Comparison of ENCODE assay signal across 15 cellular contexts in genomic region chr2:218891275-218892135, GRCh38. TPM values are rescaled to one million over a fixed set of nuclear protein-coding genes. Genes with fewer than 3 reads are reported as not detected.
A peak's percentile ranks its signal among the peaks of the same experiment; 100 is the strongest.
DNase-seq lines count a peak whose midpoint lies in the region; ATAC-seq and TF ChIP-seq lines count a peak whose summit lies in the region.
"Had no signal": no experiment of that assay in that cellular context is flagged by ENCODE, and none has a peak within 500 bp of the region (broad histone marks: within the 10 kb centered on the region; RNA-seq: fewer than 3 reads in every experiment).

No MANE protein-coding gene starts in this region.

- no peak overlapping the region for H2BK20ac ChIP-seq in IMR-90 (ENCODE audit: low read depth, low read length)

- TF ChIP-seq POLR2A in IMR-90 (IDR thresholded peaks at IDR 0.05; ENCODE audit: low read depth, low read length), result no peak

- peaks cover 45% of the 10 kb centered on the region for H3K4me1 ChIP-seq in CD8-positive, alpha-beta memory T cell (ENCODE audit: insufficient read depth, low read length)
- peaks cover 5% of the 10 kb centered on the region; the same call in 1 of the 2 replicates for H3K4me1 ChIP-seq in IMR-90 (ENCODE audit: control insufficient read depth, insufficient read depth, low read length)

- no peaks in the 10 kb centered on the region for H3K79me1 ChIP-seq in IMR-90 (ENCODE audit: low read depth in 1 of 2, low read length in 2 of 2)

- CTCF ChIA-PET in CD8-positive, alpha-beta memory T cell (lab: Charles Lee), result interaction anchor here (0.8 to 15.8 kb wide), 3 partner anchors 13 to 181 kb away, joined by 3 to 1010 read pairs (median 6); partner anchors contain the start of genes TTLL4 and WNT10A
- CTCF ChIA-PET in IMR-90 (lab: Yijun Ruan, JAX), result interaction anchor here (0.9 kb wide), 1 partner anchor 15 kb away, joined by 3 read pairs; no protein-coding TSS in a partner anchor

- no peak for DNase-seq in CD8-positive, alpha-beta memory T cell
- DNase-seq in IMR-90, result no peak
- DNase-seq in activated naive CD8-positive, alpha-beta T cell treated with anti-CD3 and anti-CD28 coated beads for 36 hours, result no peak
- no peak for DNase-seq in DMS79 treated with DMSO at 0.1 percent for 48 hours (lab: John Stamatoyannopoulos, UW)
- DNase-seq: left ventricle myocardium inferior; NCI-H2029; NCI-H748 treated with DMSO at 0.1 percent for 48 hours; stimulated activated CD4-positive, alpha-beta T cell treated with anti-CD3 and anti-CD28 coated beads, Interleukin-4, amount 100 ng/mL, for 4 hours; uterus had no signal

- H3K36me3 Mint-ChIP-seq in CD8-positive, alpha-beta memory T cell, result peaks cover 0 to 2% (median 0%) of the 10 kb centered on the region in 3 donors
- peaks cover 10% of the 10 kb centered on the region for H3K36me3 Mint-ChIP-seq in activated naive CD8-positive, alpha-beta T cell treated with anti-CD3 and anti-CD28 coated beads for 36 hours
- no peaks in the 10 kb centered on the region for H3K36me3 Mint-ChIP-seq in nephron (ENCODE audit: low read depth)

- peak overlapping the region in 4 of 7 donors; percentile 51 to 69 (median 60) for H3K4me3 Mint-ChIP-seq in CD8-positive, alpha-beta memory T cell
- peak overlapping the region; percentile 44 for H3K4me3 Mint-ChIP-seq in activated naive CD8-positive, alpha-beta T cell treated with anti-CD3 and anti-CD28 coated beads for 36 hours
- peak overlapping the region; percentile 49 to 69 (median 60) for H3K4me3 Mint-ChIP-seq in nephron

- no peak overlapping the region for H3K4me2 ChIP-seq in IMR-90 (ENCODE audit: low read depth, low read length)

- H3K9me3 ChIP-seq in CD8-positive, alpha-beta memory T cell (ENCODE audit: low read length), result no peaks in the 10 kb centered on the region
- H3K9me3 ChIP-seq in IMR-90 (ENCODE audit: control insufficient read depth, insufficient read depth, low read length), result no peaks in the 10 kb centered on the region; the same call in 1 of the 2 replicates
- H3K9me3 ChIP-seq: left ventricle myocardium inferior, uterus had no signal

- H3K27ac ChIP-seq in CD8-positive, alpha-beta memory T cell (ENCODE audit: low read depth, low read length), result no peak overlapping the region
- no peak overlapping the region for H3K27ac ChIP-seq in IMR-90 (ENCODE audit: insufficient read depth, low read length)
- H3K27ac ChIP-seq: HL-60, left ventricle myocardium inferior, uterus had no signal

- no peak overlapping the region for H4K91ac ChIP-seq in IMR-90 (ENCODE audit: insufficient read depth, low read depth, low read length)

- H2BK5ac ChIP-seq in IMR-90 (ENCODE audit: low read depth, low read length, poor library complexity, severe bottlenecking), result no peak overlapping the region

- no peak for TF ChIP-seq CTCF in IMR-90 (conservative IDR thresholded peaks at IDR 0.05; ENCODE audit: low read depth, low read length)
- TF ChIP-seq CTCF in nephron (IDR thresholded peaks at IDR 0.05; ENCODE audit: unreplicated experiment in 3 of 3), result no peak

- H3K14ac ChIP-seq in IMR-90 (replicated peaks; ENCODE audit: low read depth, low read length), result no peak overlapping the region

- no peak for ATAC-seq in IMR-90 (ENCODE audit: low read depth)
- ATAC-seq in GM18861 (IDR thresholded peaks at IDR 0.05; ENCODE audit: unreplicated experiment), result no peak
- no peak for ATAC-seq in GM21367 (IDR thresholded peaks at IDR 0.05; ENCODE audit: unreplicated experiment)

- no peaks in the 10 kb centered on the region for H3K9me1 ChIP-seq in IMR-90 (ENCODE audit: insufficient read depth, low read length)

- no peaks in the 10 kb centered on the region for H3K36me3 ChIP-seq in CD8-positive, alpha-beta memory T cell (ENCODE audit: insufficient read depth, low read length)
- no peaks in the 10 kb centered on the region for H3K36me3 ChIP-seq in IMR-90 (ENCODE audit: control insufficient read depth, insufficient read depth, low read length)
- H3K36me3 ChIP-seq: left ventricle myocardium inferior, uterus had no signal

- peaks cover 0 to 2% (median 0%) of the 10 kb centered on the region in 5 donors for H3K9me3 Mint-ChIP-seq in CD8-positive, alpha-beta memory T cell
- no peaks in the 10 kb centered on the region for H3K9me3 Mint-ChIP-seq in activated naive CD8-positive, alpha-beta T cell treated with anti-CD3 and anti-CD28 coated beads for 36 hours
- H3K9me3 Mint-ChIP-seq in nephron, result no peaks in the 10 kb centered on the region
- H3K9me3 Mint-ChIP-seq: neural crest cell had no signal

- H4K20me1 ChIP-seq in IMR-90 (ENCODE audit: insufficient read depth, low read length), result peaks cover 4% of the 10 kb centered on the region; the same call in 1 of the 2 replicates

- no peak overlapping the region for H2AFZ ChIP-seq in IMR-90 (replicated peaks; ENCODE audit: low read length, poor library complexity)

- no peak overlapping the region for H3K4ac ChIP-seq in IMR-90 (ENCODE audit: low read depth, low read length)

- H3K18ac ChIP-seq in IMR-90 (ENCODE audit: low read depth, low read length), result no peak overlapping the region

- in situ Hi-C loops in IMR-90 (cut with MboI; ENCODE audit: low sequenced_read_pairs), result no loop called here

- H3K4me1 Mint-ChIP-seq in CD8-positive, alpha-beta memory T cell, result peaks cover 41 to 60% (median 57%) of the 10 kb centered on the region in 3 donors
- H3K4me1 Mint-ChIP-seq in activated naive CD8-positive, alpha-beta T cell treated with anti-CD3 and anti-CD28 coated beads for 36 hours, result peaks cover 54% of the 10 kb centered on the region
- H3K4me1 Mint-ChIP-seq in nephron, result peaks cover 51% of the 10 kb centered on the region

- no peak overlapping the region for H3K56ac ChIP-seq in IMR-90 (ENCODE audit: extremely low read depth, insufficient read depth, low read length)

- TF ChIP-seq RAD21 in IMR-90 (IDR thresholded peaks at IDR 0.05; ENCODE audit: low read length), result no peak

- H3K4me3 ChIP-seq in CD8-positive, alpha-beta memory T cell (ENCODE audit: low read length), result no peak overlapping the region
- H3K4me3 ChIP-seq in IMR-90 (ENCODE audit: insufficient read depth, low read depth, low read length), result no peak overlapping the region
- H3K4me3 ChIP-seq: uterus had no signal

- no peaks in the 10 kb centered on the region for H3K27me3 ChIP-seq in CD8-positive, alpha-beta memory T cell (ENCODE audit: insufficient read depth, low read length, poor library complexity, severe bottlenecking)
- H3K27me3 ChIP-seq in IMR-90 (ENCODE audit: control insufficient read depth, insufficient read depth, low read length), result peaks cover 80% of the 10 kb centered on the region

- H4K8ac ChIP-seq in IMR-90 (ENCODE audit: low read depth in 2 of 2, low read length in 2 of 2), result no peak overlapping the region

- peak overlapping the region; percentile 87 to 99 (median 98) for H3K27ac Mint-ChIP-seq in CD8-positive, alpha-beta memory T cell
- H3K27ac Mint-ChIP-seq in activated naive CD8-positive, alpha-beta T cell treated with anti-CD3 and anti-CD28 coated beads for 36 hours, result peak overlapping the region; percentile 76
- H3K27ac Mint-ChIP-seq in nephron, result no peak overlapping the region

- no peak overlapping the region for H4K5ac ChIP-seq in IMR-90 (ENCODE audit: low read depth, low read length)

- dilution Hi-C loops in IMR-90 (cut with HindIII; ENCODE audit: low sequenced_read_pairs, unreplicated experiment), result no loop called here

- 40% methylated on average over 6 of the region's 19 CpGs; no CpG with 5 or more reads in 1 of the 2 experiments for WGBS in IMR-90 (ENCODE audit: extremely low coverage in 2 of 2, insufficient read length in 1 of 2), 2 experiments

- POLR2A ChIA-PET in CD8-positive, alpha-beta memory T cell (lab: Charles Lee), result interaction anchor here (0.7 to 8.3 kb wide), 3 partner anchors 10 to 691 kb away, joined by 3 to 130 read pairs (median 6); partner anchors contain the start of genes WNT10A and ZFAND2B
- POLR2A ChIA-PET in IMR-90 (lab: Charles Lee; ENCODE audit: unreplicated experiment), result no interaction called here

- no peak overlapping the region for H2BK120ac ChIP-seq in IMR-90 (ENCODE audit: low read depth, low read length)

- no peak overlapping the region for H3K9ac ChIP-seq in IMR-90 (ENCODE audit: low read depth, low read length)

- no peak overlapping the region for H2BK15ac ChIP-seq in IMR-90 (ENCODE audit: low read depth, low read length)

- BruUV-seq in IMR-90 (replicated peaks; lab: Mats Ljungman, UMichigan), result no TSS peak

- peaks cover 0 to 13% of the 10 kb centered on the region in 2 donors for H3K27me3 Mint-ChIP-seq in CD8-positive, alpha-beta memory T cell
- H3K27me3 Mint-ChIP-seq in activated naive CD8-positive, alpha-beta T cell treated with anti-CD3 and anti-CD28 coated beads for 36 hours, result no peaks in the 10 kb centered on the region
- peaks cover 86% of the 10 kb centered on the region for H3K27me3 Mint-ChIP-seq in nephron (ENCODE audit: low read depth)

- no peak overlapping the region for H2AK9ac ChIP-seq in IMR-90 (replicated peaks; ENCODE audit: low read depth, low read length, poor library complexity)

- no peak overlapping the region for H2AK5ac ChIP-seq in IMR-90 (ENCODE audit: low read depth, low read length)

- no peak overlapping the region for H3K23ac ChIP-seq in IMR-90 (ENCODE audit: low read depth, low read length)

- intact Hi-C loops in IMR-90 (cut with micrococcal nuclease), result no loop called here

TF ChIP-seq in IMR-90, 13 proteins besides CTCF, POLR2A, EP300 and RAD21:
- peak; percentile 75 for TF ChIP-seq MAFK (IDR thresholded peaks at IDR 0.05; ENCODE audit: low read depth, low read length)
- no peak for TF ChIP-seq RCOR1 (IDR thresholded peaks at IDR 0.05; ENCODE audit: insufficient replicate concordance, low read length)

RNA-seq across cellular contexts. Expression of gene WNT10A, which starts 10.9 kb away (rescaled TPM):
- total RNA-seq in CD8-positive, alpha-beta memory T cell, result 1 to 10 TPM; 1.0 to 1.5 TPM
- polyA plus RNA-seq in CD8-positive, alpha-beta memory T cell, result 1.1 TPM
- total RNA-seq in IMR-90 (2012; rRNA removed), result not detected in 2 replicates
- polyA plus RNA-seq in IMR-90 (2012; rRNA removed), result not detected in 2 replicates
- polyA plus RNA-seq in IMR-90 (2012; cell fraction: cytosol; rRNA removed), result not detected in 2 replicates
- polyA plus RNA-seq in IMR-90 (2012; cell fraction: nucleus; rRNA removed; ENCODE audit: low replicate concordance), result not detected in 2 replicates
- total RNA-seq in activated naive CD8-positive, alpha-beta T cell treated with anti-CD3 and anti-CD28 coated beads for 36 hours, result 1 to 10 TPM; 6.8 to 7.1 TPM
- total RNA-seq: left ventricle myocardium inferior, neural crest cell had no signal

RNA-seq across cellular contexts. Expression of gene WNT6, which starts 31.9 kb away (rescaled TPM):
- under 1 TPM; 0.27 to 0.42 TPM for total RNA-seq in CD8-positive, alpha-beta memory T cell
- 0.39 TPM for polyA plus RNA-seq in CD8-positive, alpha-beta memory T cell
- total RNA-seq in IMR-90 (2012; rRNA removed), result not detected in 2 replicates
- not detected in 2 replicates for polyA plus RNA-seq in IMR-90 (2012; rRNA removed)
- polyA plus RNA-seq in IMR-90 (2012; cell fraction: cytosol; rRNA removed), result not detected in 2 replicates
- polyA plus RNA-seq in IMR-90 (2012; cell fraction: nucleus; rRNA removed; ENCODE audit: low replicate concordance), result not detected in 2 replicates
- under 1 TPM in 1 of 2 experiments, not detected in 1; 0.21 TPM for total RNA-seq in activated naive CD8-positive, alpha-beta T cell treated with anti-CD3 and anti-CD28 coated beads for 36 hours
- total RNA-seq: neural crest cell had no signal

RNA-seq across cellular contexts. Expression of gene PRKAG3, which starts 59.9 kb away (rescaled TPM):
- total RNA-seq in CD8-positive, alpha-beta memory T cell, result not detected
- not detected for polyA plus RNA-seq in CD8-positive, alpha-beta memory T cell
- total RNA-seq in IMR-90 (2012; rRNA removed), result not detected in 2 replicates
- polyA plus RNA-seq in IMR-90 (2012; rRNA removed), result not detected in 2 replicates
- polyA plus RNA-seq in IMR-90 (2012; cell fraction: cytosol; rRNA removed), result not detected in 2 replicates
- not detected in 2 replicates for polyA plus RNA-seq in IMR-90 (2012; cell fraction: nucleus; rRNA removed; ENCODE audit: low replicate concordance)
- total RNA-seq in activated naive CD8-positive, alpha-beta T cell treated with anti-CD3 and anti-CD28 coated beads for 36 hours, result not detected
- total RNA-seq: astrocyte, neural crest cell, uterus had no signal

Comparison
In these comparisons a context has a peak if more than half of its experiments do, and no peak if none do; other contexts are left out.
1. H3K27ac Mint-ChIP-seq: peak in CD8-positive, alpha-beta memory T cell (8 of 8) and activated naive CD8-positive, alpha-beta T cell treated with anti-CD3 and anti-CD28 coated beads for 36 hours (single experiment); none in nephron (0 of 3).
2. Peak in every context shown above with its lines, with median percentiles within 50 percentile points of each other: H3K4me3 Mint-ChIP-seq.